In the genomic region with DNA sequence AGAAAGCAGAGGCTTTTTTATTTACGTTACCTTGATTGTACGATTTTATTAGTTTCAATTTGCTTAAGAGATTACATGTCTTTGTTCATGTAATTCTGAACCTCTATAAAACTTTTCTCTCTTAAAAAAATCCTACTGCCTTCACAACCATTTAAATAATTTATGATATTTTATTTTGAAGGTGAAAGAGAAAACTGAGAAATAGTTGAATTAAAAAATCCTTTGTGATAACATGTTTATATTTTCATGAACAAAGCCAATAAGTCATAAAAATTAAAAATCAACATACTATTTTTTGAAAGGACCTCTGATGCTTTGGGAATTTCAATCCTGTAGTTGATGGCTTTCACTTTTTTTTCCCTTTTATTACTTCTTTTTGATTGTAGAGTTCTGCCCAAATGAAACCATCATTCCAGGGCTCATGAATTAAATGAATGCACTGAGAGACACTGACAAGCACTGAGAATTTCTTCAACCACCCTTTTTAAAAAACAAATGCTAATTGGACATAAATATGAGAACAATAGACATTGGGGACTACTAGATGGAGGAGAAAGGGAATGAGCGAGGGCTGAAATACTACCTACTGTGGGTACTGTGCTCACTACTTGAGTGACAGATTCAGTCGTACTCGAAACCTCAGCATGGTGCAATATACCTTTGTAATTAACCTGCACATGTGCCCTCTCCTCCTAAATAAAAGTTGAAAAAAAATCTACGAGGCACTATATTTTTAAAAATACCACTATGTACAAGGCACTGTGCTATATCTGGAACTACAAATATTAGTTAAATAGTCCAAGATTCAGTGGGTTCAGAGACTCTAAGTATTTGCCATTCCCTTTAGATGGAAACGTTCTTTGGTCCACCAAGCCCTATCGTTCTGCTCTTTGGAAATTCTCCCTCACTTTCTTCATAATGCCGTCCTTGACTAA, we compare ENCODE assay signal across 17 cellular contexts. TPM values are rescaled to one million over a fixed set of nuclear protein-coding genes. Genes with fewer than 3 reads are reported as not detected.
A peak's percentile ranks its signal among the peaks of the same experiment; 100 is the strongest.
DNase-seq lines count a peak whose midpoint lies in the region; ATAC-seq, FAIRE-seq and TF ChIP-seq lines count a peak whose summit lies in the region.
"Had no signal": no experiment of that assay in that cellular context is flagged by ENCODE, and none has a peak within 500 bp of the region (broad histone marks: within the 10 kb centered on the region; RNA-seq: fewer than 3 reads in every experiment).

No MANE protein-coding gene starts in this region.

- no peak for ATAC-seq in PC-3
- ATAC-seq: left ventricle myocardium superior, natural killer cell, T-cell had no signal

- no peaks in the 10 kb centered on the region for H3K9me2 ChIP-seq in PC-3 (replicated peaks; ENCODE audit: low read length)

- H3K4me3 Mint-ChIP-seq in progenitor cell of endocrine pancreas (ENCODE audit: low read depth) = no peak overlapping the region
- H3K4me3 Mint-ChIP-seq: natural killer cell, T-cell had no signal

- intact Hi-C loops in PC-3 (cut with micrococcal nuclease) = no loop called here

- peak; percentile 28 for FAIRE-seq in frontal cortex (lab: Jason Lieb, UNC)

- no TSS peak for BruUV-seq in PC-3 (replicated peaks; lab: Mats Ljungman, UMichigan)

- H3K4me1 ChIP-seq in PC-3 (ENCODE audit: insufficient read depth, low read length) = peaks cover 22% of the 10 kb centered on the region
- H3K4me1 ChIP-seq: right atrium auricular region had no signal

- CTCF ChIA-PET in PC-3 (lab: Charles Lee) = no interaction called here

- no peaks in the 10 kb centered on the region for H3K27me3 ChIP-seq in PC-3 (ENCODE audit: low read length)

- H3K27ac Mint-ChIP-seq in progenitor cell of endocrine pancreas = no peak overlapping the region
- H3K27ac Mint-ChIP-seq: natural killer cell, T-cell had no signal

- H3K36me3 ChIP-seq in KOPT-K1 (ENCODE audit: insufficient read depth, low read length) (peaks cover 10% of the 10 kb centered on the region; the same call in 1 of the 2 replicates), PC-3 (ENCODE audit: low read depth, low read length) (peaks cover 8% of the 10 kb centered on the region)
- H3K36me3 ChIP-seq: adrenal gland, right atrium auricular region, upper lobe of left lung had no signal

- peak overlapping the region; percentile 64 for H3K4me3 ChIP-seq in PC-3 (ENCODE audit: low read length)
- H3K4me3 ChIP-seq: adrenal gland, right atrium auricular region, upper lobe of left lung had no signal

- no peak for TF ChIP-seq CTCF in PC-3 (conservative IDR thresholded peaks at IDR 0.05; ENCODE audit: low read depth, low read length)
- no peak for TF ChIP-seq CTCF in progenitor cell of endocrine pancreas (IDR thresholded peaks at IDR 0.05; ENCODE audit: unreplicated experiment)

- peak overlapping the region; percentile 37 for H3K9ac ChIP-seq in PC-3 (ENCODE audit: low read length)

- DNase-seq in DMS79 treated with DMSO at 0.1 percent for 48 hours (lab: John Stamatoyannopoulos, UW) = peak; percentile 76
- DNase-seq in PC-3 = no peak
- no peak for DNase-seq in frontal cortex (ENCODE audit: low spot score in 2 of 2)
- DNase-seq in progenitor cell of endocrine pancreas (ENCODE audit: low spot score, unreplicated experiment) = no peak
- DNase-seq in iPS-NIHi11 (ENCODE audit: low spot score) = no peak
- no peak for DNase-seq in NCI-H1105 treated with DMSO at 0.1 percent for 48 hours (lab: John Stamatoyannopoulos, UW)
- DNase-seq: activated CD4-positive, alpha-beta T cell treated with anti-CD3 and anti-CD28 coated beads for 1 hour; adrenal gland; left ventricle myocardium superior; natural killer cell; NCI-H1694; stimulated activated CD4-positive, alpha-beta T cell treated with anti-CD3 and anti-CD28 coated beads, Interleukin-4, amount 100 ng/mL, for 24 hours; T-cell; upper lobe of left lung had no signal

- no peaks in the 10 kb centered on the region for H3K36me3 Mint-ChIP-seq in progenitor cell of endocrine pancreas (ENCODE audit: insufficient read depth)
- H3K36me3 Mint-ChIP-seq: natural killer cell, T-cell had no signal

- no peak overlapping the region for H2AFZ ChIP-seq in PC-3 (ENCODE audit: low read length)

- H3K4me1 Mint-ChIP-seq in progenitor cell of endocrine pancreas (ENCODE audit: low read depth) = no peaks in the 10 kb centered on the region

- H3K9me3 ChIP-seq in KOPT-K1 (ENCODE audit: insufficient read depth, low read length, poor library complexity, severe bottlenecking) (no peaks in the 10 kb centered on the region), PC-3 (ENCODE audit: low read length) (no peaks in the 10 kb centered on the region)
- H3K9me3 ChIP-seq: adrenal gland, right atrium auricular region, upper lobe of left lung had no signal

- H3K27me3 Mint-ChIP-seq in progenitor cell of endocrine pancreas = peaks cover 88% of the 10 kb centered on the region

- 0 out of 2 replicates have a peak, but pooled peaks cover 4% of the 10 kb centered on the region for H4K20me1 ChIP-seq in PC-3 (ENCODE audit: low read length)

- no peaks in the 10 kb centered on the region for H3F3A ChIP-seq in PC-3 (ENCODE audit: low read length, unreplicated experiment)

- peak overlapping the region; percentile 84 for H3K4me2 ChIP-seq in PC-3 (ENCODE audit: low read length)

- H3K9me3 Mint-ChIP-seq in progenitor cell of endocrine pancreas (ENCODE audit: low read depth) = no peaks in the 10 kb centered on the region
- H3K9me3 Mint-ChIP-seq: natural killer cell, T-cell had no signal

- POLR2A ChIA-PET in PC-3 (lab: Charles Lee; ENCODE audit: unreplicated experiment) = no interaction called here

- peaks cover 92% of the 10 kb centered on the region for H3K79me2 ChIP-seq in PC-3 (ENCODE audit: low read length)

- H3K27ac ChIP-seq in KOPT-K1 (ENCODE audit: low read depth, low read length, poor library complexity, severe bottlenecking) = peak overlapping the region; percentile 72
- peak overlapping the region; percentile 40 for H3K27ac ChIP-seq in PC-3 (ENCODE audit: low read length)
- H3K27ac ChIP-seq: adrenal gland, right atrium auricular region, upper lobe of left lung had no signal

RNA-seq across cellular contexts. Expression of gene CDKN2A, which starts 5.9 kb away (rescaled TPM):
- total RNA-seq in PC-3 (2014; rRNA removed) (273 and 293 TPM in 2 replicates), frontal cortex (under 0.01 TPM), progenitor cell of endocrine pancreas (not detected in 2 replicates)
- total RNA-seq: left ventricle myocardium superior had no signal

RNA-seq across cellular contexts. Expression of gene CDKN2B-AS1, which starts 6.3 kb away (rescaled TPM):
- total RNA-seq in PC-3 (2014; rRNA removed) = 0.40 and 2.0 TPM in 2 replicates
- 0.41 TPM for total RNA-seq in frontal cortex
- not detected in 2 replicates for total RNA-seq in progenitor cell of endocrine pancreas
- total RNA-seq: epithelial cell of proximal tubule, right atrium auricular region had no signal

RNA-seq across cellular contexts. Expression of gene CDKN2B, which starts 20.8 kb away (rescaled TPM):
- total RNA-seq in PC-3 (2014; rRNA removed) = 32.2 and 32.7 TPM in 2 replicates
- total RNA-seq in frontal cortex = under 0.01 TPM
- 1.2 and 3.9 TPM in 2 replicates for total RNA-seq in progenitor cell of endocrine pancreas

Comparison
In these comparisons a context has a peak if more than half of its experiments do, and no peak if none do; other contexts are left out.
1. RNA of gene CDKN2A, which starts 5.9 kb away (total RNA-seq): 273 to 293 TPM in PC-3; under 0.01 TPM in frontal cortex (single experiment) and not detected in progenitor cell of endocrine pancreas; every median in the first group is over 100 times any median in the second.